In genomic region chr9:10341057-10341456, GRCh38 we compare ENCODE assay signal across 6 cellular contexts.
"Had no signal": no experiment of that assay in that cellular context is flagged by ENCODE, and none has a peak within 500 bp of the region (broad histone marks: within the 10 kb centered on the region; RNA-seq: fewer than 3 reads in every experiment).

No MANE protein-coding gene starts in this region.

- DNase-seq: GM23248, GOT3, H7, H9, HCEC 1CT, HFFc6 had no signal
